ENCODE assay signal across 14 cellular contexts in genomic region chr1:221664253-221664652, GRCh38.
"Had no signal": no experiment of that assay in that cellular context is flagged by ENCODE, and none has a peak within 500 bp of the region (broad histone marks: within the 10 kb centered on the region; RNA-seq: fewer than 3 reads in every experiment).

No MANE protein-coding gene starts in this region.

- H3K27me3 ChIP-seq: pancreas, testis had no signal

- H3K36me3 ChIP-seq: heart left ventricle, pancreas had no signal

- H3K27ac ChIP-seq: heart left ventricle, testis, VCaP had no signal

- H3K27ac Mint-ChIP-seq: activated CD8-positive, alpha-beta T cell treated with anti-CD3 and anti-CD28 coated beads, Interleukin-2, amount 10 ng/mL, durations not matched to agents 7 days and 5 days; activated naive CD8-positive, alpha-beta T cell treated with anti-CD3 and anti-CD28 coated beads, Interleukin-2, amount 10 ng/mL, durations not matched to agents 7 days and 5 days; stimulated activated naive CD8-positive, alpha-beta T cell treated with anti-CD3 and anti-CD28 coated beads, Interleukin-15, Interleukin-2, amounts not matched to agents 100 ng/mL and 50 ng/mL, for 24 hours had no signal

- H3K4me3 Mint-ChIP-seq: activated CD8-positive, alpha-beta T cell treated with anti-CD3 and anti-CD28 coated beads, Interleukin-2, amount 10 ng/mL, durations not matched to agents 7 days and 5 days; activated naive CD8-positive, alpha-beta T cell treated with anti-CD3 and anti-CD28 coated beads, Interleukin-2, amount 10 ng/mL, durations not matched to agents 7 days and 5 days; neural crest cell; stimulated activated naive CD8-positive, alpha-beta T cell treated with anti-CD3 and anti-CD28 coated beads, Interleukin-15, Interleukin-2, amounts not matched to agents 100 ng/mL and 50 ng/mL, for 24 hours had no signal

- H3K4me1 ChIP-seq: heart left ventricle, testis had no signal

- H3K36me3 Mint-ChIP-seq: activated naive CD8-positive, alpha-beta T cell treated with anti-CD3 and anti-CD28 coated beads, Interleukin-2, amount 10 ng/mL, durations not matched to agents 7 days and 5 days had no signal

- H3K9me3 Mint-ChIP-seq: activated naive CD8-positive, alpha-beta T cell treated with anti-CD3 and anti-CD28 coated beads, Interleukin-2, amount 10 ng/mL, durations not matched to agents 7 days and 5 days; neural crest cell; stimulated activated naive CD8-positive, alpha-beta T cell treated with anti-CD3 and anti-CD28 coated beads, Interleukin-15, Interleukin-2, amounts not matched to agents 100 ng/mL and 50 ng/mL, for 24 hours had no signal

- ATAC-seq: activated CD8-positive, alpha-beta T cell treated with anti-CD3 and anti-CD28 coated beads, Interleukin-2, amount 10 ng/mL, durations not matched to agents 7 days and 5 days; heart left ventricle had no signal

- H3K9me3 ChIP-seq: heart left ventricle, pancreas, testis had no signal

- H3K4me1 Mint-ChIP-seq: activated naive CD8-positive, alpha-beta T cell treated with anti-CD3 and anti-CD28 coated beads, Interleukin-2, amount 10 ng/mL, durations not matched to agents 7 days and 5 days; neural crest cell had no signal

- H3K4me3 ChIP-seq: heart left ventricle, pancreas, testis had no signal

- DNase-seq: activated CD4-positive, alpha-beta T cell treated with anti-CD3 and anti-CD28 coated beads for 48 hours; activated CD8-positive, alpha-beta memory T cell treated with anti-CD3 and anti-CD28 coated beads, Interleukin-2, amount 50 U/mL, for 48 hours; activated CD8-positive, alpha-beta T cell treated with anti-CD3 and anti-CD28 coated beads, Interleukin-2, amount 10 ng/mL, durations not matched to agents 7 days and 5 days; activated naive CD8-positive, alpha-beta T cell treated with anti-CD3 and anti-CD28 coated beads, Interleukin-2, amount 10 ng/mL, durations not matched to agents 7 days and 5 days; aorta; heart left ventricle; kidney; pancreas; stimulated activated CD4-positive, alpha-beta T cell treated with anti-CD3 and anti-CD28 coated beads, Interleukin-4, amount 100 ng/mL, for 24 hours; T-helper 9 cell; testis had no signal
